8 cellular contexts compared by ENCODE assay signal in genomic region chr18:48828713-48829442, GRCh38.
DNase-seq lines count a peak whose midpoint lies in the region; TF ChIP-seq lines count a peak whose summit lies in the region.

No MANE protein-coding gene starts in this region.

- peak overlapping the region; percentile 54 for H3K56ac ChIP-seq in mesendoderm (ENCODE audit: low read length)

- H3K4ac ChIP-seq in mesendoderm (ENCODE audit: low read depth, low read length): no peak overlapping the region

- H3K79me2 ChIP-seq in mammary epithelial cell (ENCODE audit: insufficient read depth, low read length) (no peaks in the 10 kb centered on the region), mesendoderm (ENCODE audit: control insufficient read depth, insufficient read depth, low read length) (no peaks in the 10 kb centered on the region)

- TF ChIP-seq CTCF in breast epithelium (IDR thresholded peaks at IDR 0.05) (no peak), mammary epithelial cell (conservative IDR thresholded peaks at IDR 0.05 in 1 of 2, IDR thresholded peaks at IDR 0.05 in 1 of 2; ENCODE audit: extremely low read depth in 1 of 2, insufficient read depth in 1 of 2, low read depth in 1 of 2, low read length in 2 of 2) (no peak)

- H3K9me3 ChIP-seq in breast epithelium (no peaks in the 10 kb centered on the region), mammary epithelial cell (replicated peaks; ENCODE audit: insufficient read depth, low read length) (no peaks in the 10 kb centered on the region)

- no peak overlapping the region for H4K8ac ChIP-seq in mesendoderm (ENCODE audit: low read depth, low read length)

- H3K18ac ChIP-seq in mesendoderm (ENCODE audit: low read length): peak overlapping the region; percentile 81

- no peak overlapping the region for H3K4me3 ChIP-seq in breast epithelium
- no peak overlapping the region for H3K4me3 ChIP-seq in mammary epithelial cell (replicated peaks in 1 of 3; ENCODE audit: insufficient read depth in 1 of 3, low read depth in 2 of 3, low read length in 3 of 3)
- H3K4me3 ChIP-seq in mesendoderm (ENCODE audit: low read length): no peak overlapping the region
- H3K4me3 ChIP-seq in urinary bladder (ENCODE audit: low read depth, low read length): no peak overlapping the region

- CTCF ChIA-PET in mammary epithelial cell (lab: Charles Lee; ENCODE audit: low non-redundant PET): no interaction called here

- H3K27ac ChIP-seq in breast epithelium: peak overlapping the region; percentile 48 to 63
- no peak overlapping the region for H3K27ac ChIP-seq in mammary epithelial cell (ENCODE audit: insufficient read depth, low read depth, low read length)
- H3K27ac ChIP-seq in mesendoderm (ENCODE audit: low read depth, low read length): peak overlapping the region; percentile 10
- peak overlapping the region; percentile 64 for H3K27ac ChIP-seq in urinary bladder (ENCODE audit: low read depth)

- no peak overlapping the region for H2AFZ ChIP-seq in mammary epithelial cell (ENCODE audit: low read depth, low read length)

- 89% methylated on average over 9 of the region's 15 CpGs for WGBS in mammary epithelial cell (ENCODE audit: low coverage, missing lambda C conversion rate)
- no CpG with 5 or more reads among the region's 15 CpGs for WGBS in mesendoderm (ENCODE audit: extremely low coverage, insufficient coverage, low lambda C conversion rate)
- WGBS in urinary bladder: 23% methylated on average over 15 of the region's 15 CpGs

- H4K20me1 ChIP-seq in mammary epithelial cell (ENCODE audit: insufficient read depth, low read length): no peaks in the 10 kb centered on the region

- intact Hi-C loops in breast epithelium (cut with DNase I; ENCODE audit: low total_unique reads) (no loop called here), mammary epithelial cell (cut with micrococcal nuclease) (no loop called here)

- H3K4me1 ChIP-seq in breast epithelium: peaks cover 5 to 8% of the 10 kb centered on the region in 2 donors
- H3K4me1 ChIP-seq in mammary epithelial cell (ENCODE audit: insufficient read depth, low read length): peaks cover 31% of the 10 kb centered on the region
- peaks cover 29% of the 10 kb centered on the region for H3K4me1 ChIP-seq in mesendoderm (ENCODE audit: control insufficient read depth, low read depth, low read length)
- peaks cover 2% of the 10 kb centered on the region for H3K4me1 ChIP-seq in urinary bladder (ENCODE audit: insufficient read depth)

- H3K4me2 ChIP-seq in mammary epithelial cell (ENCODE audit: insufficient read depth, low read depth, low read length) (no peak overlapping the region), mesendoderm (ENCODE audit: low read length) (no peak overlapping the region)

- H3K9ac ChIP-seq in mammary epithelial cell (ENCODE audit: insufficient read depth, low read length) (no peak overlapping the region), mesendoderm (ENCODE audit: low read length) (peak overlapping the region; percentile 5)

- no peak overlapping the region for H2BK120ac ChIP-seq in mesendoderm (ENCODE audit: low read depth, low read length)

- no peak overlapping the region for H2AK5ac ChIP-seq in mesendoderm (ENCODE audit: low read length)

- peak in 1 of 2 donors; percentile 25 for DNase-seq in breast epithelium (ENCODE audit: low spot score in 2 of 2)
- no peak for DNase-seq in mammary epithelial cell
- DNase-seq in activated CD8-positive, alpha-beta memory T cell treated with anti-CD3 and anti-CD28 coated beads, Interleukin-2, amount 50 U/mL, for 48 hours: peak; percentile 38
- peak; percentile 54 for DNase-seq in mesendoderm
- no peak for DNase-seq in NCI-H2029 (lab: John Stamatoyannopoulos, UW)
- DNase-seq in SW480 (ENCODE audit: low spot score): no peak
- DNase-seq in HT-29 (ENCODE audit: low spot score): no peak

- dilution Hi-C loops in mammary epithelial cell (cut with HindIII; ENCODE audit: low sequenced_read_pairs): loop anchor here (5.0 kb wide), 2 partner anchors 48 to 62 kb away; no protein-coding TSS in a partner anchor

- H3K36me3 ChIP-seq in breast epithelium (no peaks in the 10 kb centered on the region), mammary epithelial cell (ENCODE audit: insufficient read depth, low read length) (no peaks in the 10 kb centered on the region), mesendoderm (ENCODE audit: control insufficient read depth, insufficient read depth, low read length) (no peaks in the 10 kb centered on the region), urinary bladder (ENCODE audit: insufficient read depth) (no peaks in the 10 kb centered on the region)

- H3K23ac ChIP-seq in mesendoderm (ENCODE audit: low read length): no peak overlapping the region

- H4K5ac ChIP-seq in mesendoderm (ENCODE audit: low read length): no peak overlapping the region

- in situ Hi-C loops in mammary epithelial cell (cut with MboI; ENCODE audit: low sequenced_read_pairs in 2 of 2): no loop called here

- no peaks in the 10 kb centered on the region for H3K27me3 ChIP-seq in breast epithelium
- no peaks in the 10 kb centered on the region for H3K27me3 ChIP-seq in mammary epithelial cell (ENCODE audit: insufficient read depth, low read length)
- no peaks in the 10 kb centered on the region for H3K27me3 ChIP-seq in mesendoderm (ENCODE audit: insufficient read depth, low read length, poor library complexity)

- no TSS peak for BruUV-seq in mammary epithelial cell (replicated peaks; lab: Mats Ljungman, UMichigan)

- no peak overlapping the region for H2BK5ac ChIP-seq in mesendoderm (ENCODE audit: low read length)

- no peak for TF ChIP-seq POLR2A in breast epithelium (IDR thresholded peaks at IDR 0.05)

- H2BK15ac ChIP-seq in mesendoderm (replicated peaks; ENCODE audit: low read depth): no peak overlapping the region

- H3K79me1 ChIP-seq in mesendoderm (ENCODE audit: low read length): no peaks in the 10 kb centered on the region

Comparison
In these comparisons a context has a peak if more than half of its experiments do, and no peak if none do; other contexts are left out.
1. DNase-seq: peak in activated CD8-positive, alpha-beta memory T cell treated with anti-CD3 and anti-CD28 coated beads, Interleukin-2, amount 50 U/mL, for 48 hours (single experiment) and mesendoderm (single experiment); none in mammary epithelial cell (single experiment), NCI-H2029 (single experiment), SW480 (single experiment) and HT-29 (single experiment).